ENCODE assay signal across 21 cellular contexts in genomic region chr1:104406731-104407130, GRCh38.
"Had no signal": no experiment of that assay in that cellular context is flagged by ENCODE, and none has a peak within 500 bp of the region (broad histone marks: within the 10 kb centered on the region; RNA-seq: fewer than 3 reads in every experiment).

No MANE protein-coding gene starts in this region.

- H3K4me2 ChIP-seq: hepatocyte, smooth muscle cell had no signal

- H3K27ac ChIP-seq: epithelial cell of prostate, gastrocnemius medialis, hepatocyte, pancreas, prostate gland, tibial nerve had no signal

- H3K4me3 ChIP-seq: gastrocnemius medialis, hepatocyte, pancreas, prostate gland, smooth muscle cell, tibial nerve had no signal

- H2AFZ ChIP-seq: hepatocyte had no signal

- H3K9me3 ChIP-seq: gastrocnemius medialis, pancreas, prostate gland had no signal

- H3K36me3 ChIP-seq: gastrocnemius medialis, pancreas, prostate gland, tibial nerve had no signal

- ATAC-seq: activated naive CD4-positive, alpha-beta T cell treated with anti-CD3 and anti-CD28 coated beads, Interleukin-2, amount 50 U/mL, for 72 hours; activated T-cell treated with anti-CD3 and anti-CD28 coated beads, Interleukin-2, amount 50 U/mL, for 72 hours; gastrocnemius medialis; left colon; pancreas had no signal

- DNase-seq: activated CD4-positive, alpha-beta T cell treated with anti-CD3 and anti-CD28 coated beads for 4 hours; activated CD4-positive, alpha-beta T cell treated with anti-CD3 and anti-CD28 coated beads, Interleukin-2, amount 50 U/mL, for 4 hours; activated naive CD4-positive, alpha-beta T cell; activated T-cell treated with anti-CD3 and anti-CD28 coated beads for 4 hours; activated T-cell treated with anti-CD3 and anti-CD28 coated beads, Interleukin-2, amount 50 U/mL, for 72 hours; dermis blood vessel endothelial cell; effector CD4-positive, alpha-beta T cell; gastrocnemius medialis; left colon; naive B cell; nephron progenitor cell; pancreas; retina; stimulated activated CD4-positive, alpha-beta T cell treated with anti-CD3 and anti-CD28 coated beads, Interleukin-2, amount 100 ng/mL, for 24 hours; stimulated activated naive CD4-positive, alpha-beta T cell had no signal

- H3K79me2 ChIP-seq: hepatocyte had no signal

- H3K4me1 ChIP-seq: gastrocnemius medialis, pancreas, prostate gland, tibial nerve had no signal

- H3K27me3 ChIP-seq: gastrocnemius medialis, hepatocyte, pancreas, tibial nerve had no signal
